21 cellular contexts compared by ENCODE assay signal in genomic region chr1:34354367-34354766, GRCh38.
"Had no signal": no experiment of that assay in that cellular context is flagged by ENCODE, and none has a peak within 500 bp of the region (broad histone marks: within the 10 kb centered on the region; RNA-seq: fewer than 3 reads in every experiment).

No MANE protein-coding gene starts in this region.

- DNase-seq: cerebellar nuclear complex; cortex of kidney; effector memory CD8-positive, alpha-beta T cell; immature natural killer cell; midbrain; naive thymus-derived CD8-positive, alpha-beta T cell; nephron progenitor cell; nucleus accumbens; psoas muscle; right cardiac atrium; spleen; stimulated activated CD4-positive, alpha-beta T cell treated with anti-CD3 and anti-CD28 coated beads, Interleukin-4, amount 100 ng/mL, for 4 hours; upper lobe of left lung had no signal

- H3K4me1 ChIP-seq: psoas muscle, spleen, tibial nerve, upper lobe of left lung had no signal

- H3K36me3 ChIP-seq: spleen, thoracic aorta, tibial nerve, upper lobe of left lung had no signal

- H3K9me3 Mint-ChIP-seq: effector memory CD8-positive, alpha-beta T cell; memory B cell; naive thymus-derived CD8-positive, alpha-beta T cell; nephron progenitor cell; stimulated activated memory B cell treated with anti-CD40 and anti-IgM and Interleukin-4, amounts not matched to agents 10 μg/mL and 1 μg/mL and 100 μg/mL, for 72 hours; stimulated activated naive CD8-positive, alpha-beta T cell treated with anti-CD3 and anti-CD28 coated beads, Interleukin-15, Interleukin-2, amounts not matched to agents 100 ng/mL and 50 ng/mL, for 24 hours had no signal

- ATAC-seq: effector memory CD8-positive, alpha-beta T cell; left lobe of liver; naive thymus-derived CD8-positive, alpha-beta T cell; psoas muscle; right cardiac atrium; stimulated activated memory B cell treated with anti-CD40 and anti-IgM and Interleukin-4, amounts not matched to agents 10 μg/mL and 1 μg/mL and 100 μg/mL, for 72 hours had no signal

- H3K36me3 Mint-ChIP-seq: immature natural killer cell; memory B cell; naive thymus-derived CD8-positive, alpha-beta T cell; stimulated activated memory B cell treated with anti-CD40 and anti-IgM and Interleukin-4, amounts not matched to agents 10 μg/mL and 1 μg/mL and 100 μg/mL, for 72 hours had no signal

- H3K4me3 ChIP-seq: lung, psoas muscle, skin epidermis, spleen, thoracic aorta, tibial nerve, upper lobe of left lung had no signal

- H3K27ac ChIP-seq: psoas muscle, skin epidermis, spleen, thoracic aorta, tibial nerve, upper lobe of left lung had no signal

- H3K4me3 Mint-ChIP-seq: effector memory CD8-positive, alpha-beta T cell; immature natural killer cell; memory B cell; naive thymus-derived CD8-positive, alpha-beta T cell; nephron progenitor cell; stimulated activated memory B cell treated with anti-CD40 and anti-IgM and Interleukin-4, amounts not matched to agents 10 μg/mL and 1 μg/mL and 100 μg/mL, for 72 hours; stimulated activated naive CD8-positive, alpha-beta T cell treated with anti-CD3 and anti-CD28 coated beads, Interleukin-15, Interleukin-2, amounts not matched to agents 100 ng/mL and 50 ng/mL, for 24 hours had no signal

- H3K4me1 Mint-ChIP-seq: immature natural killer cell; memory B cell; naive thymus-derived CD8-positive, alpha-beta T cell; stimulated activated memory B cell treated with anti-CD40 and anti-IgM and Interleukin-4, amounts not matched to agents 10 μg/mL and 1 μg/mL and 100 μg/mL, for 72 hours had no signal

- H3K9me3 ChIP-seq: psoas muscle, spleen, thoracic aorta, tibial nerve, upper lobe of left lung had no signal

- H3K27ac Mint-ChIP-seq: effector memory CD8-positive, alpha-beta T cell; immature natural killer cell; memory B cell; naive thymus-derived CD8-positive, alpha-beta T cell; stimulated activated memory B cell treated with anti-CD40 and anti-IgM and Interleukin-4, amounts not matched to agents 10 μg/mL and 1 μg/mL and 100 μg/mL, for 72 hours; stimulated activated naive CD8-positive, alpha-beta T cell treated with anti-CD3 and anti-CD28 coated beads, Interleukin-15, Interleukin-2, amounts not matched to agents 100 ng/mL and 50 ng/mL, for 24 hours had no signal

- H3K27me3 ChIP-seq: tibial nerve, upper lobe of left lung had no signal
